11 cellular contexts compared by ENCODE assay signal in the genomic region with DNA sequence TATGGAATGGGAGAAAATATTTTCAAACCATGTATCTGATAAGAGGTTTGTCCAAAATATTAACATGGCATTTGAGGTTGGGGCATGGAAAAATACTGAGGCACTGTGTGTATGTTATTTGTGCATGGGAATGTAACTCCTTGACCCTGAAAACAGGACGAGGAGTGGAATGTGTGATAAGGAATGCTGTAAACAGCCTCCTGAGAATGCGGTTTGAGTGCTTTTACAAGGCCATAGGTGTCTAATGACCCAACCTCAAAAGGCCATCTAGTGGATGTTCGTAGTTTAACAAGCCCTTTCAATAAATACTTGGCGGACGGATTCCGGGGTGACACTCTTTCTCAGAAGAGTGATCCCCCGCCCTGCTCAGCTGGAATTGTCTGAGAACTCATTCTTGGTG.
A peak's percentile ranks its signal among the peaks of the same experiment; 100 is the strongest.
DNase-seq lines count a peak whose midpoint lies in the region; ATAC-seq and TF ChIP-seq lines count a peak whose summit lies in the region.
"Had no signal": no experiment of that assay in that cellular context is flagged by ENCODE, and none has a peak within 500 bp of the region (broad histone marks: within the 10 kb centered on the region; RNA-seq: fewer than 3 reads in every experiment).

No MANE protein-coding gene starts in this region.

- H3K4me3 ChIP-seq in endodermal cell (ENCODE audit: low read length) (no peak overlapping the region), retinal pigment epithelial cell (ENCODE audit: low read length) (no peak overlapping the region)

- peak overlapping the region; percentile 96 for H3K27ac Mint-ChIP-seq in endodermal cell
- H3K27ac Mint-ChIP-seq: activated T-helper 17 cell treated with anti-CD3 and anti-CD28 coated beads, Interleukin-2, amount 50 U/mL, for 72 hours; B cell had no signal

- no peak overlapping the region for H3K4me3 Mint-ChIP-seq in endodermal cell
- H3K4me3 Mint-ChIP-seq: activated T-helper 17 cell treated with anti-CD3 and anti-CD28 coated beads, Interleukin-2, amount 50 U/mL, for 72 hours; B cell had no signal

- no peaks in the 10 kb centered on the region for H3K9me3 ChIP-seq in endodermal cell (ENCODE audit: control insufficient read depth, low read length)

- WGBS in endodermal cell (ENCODE audit: insufficient coverage in 1 of 2, insufficient read length in 1 of 2), 2 experiments, result 35 to 39% methylated on average over 3 to 7 of the region's 7 CpGs

- peaks cover 19% of the 10 kb centered on the region for H3K9me3 Mint-ChIP-seq in endodermal cell

- peak; percentile 67 for DNase-seq in NCI-H82 (lab: John Stamatoyannopoulos, UW)
- no peak for DNase-seq in NCI-H82 treated with DMSO at 0.1 percent for 48 hours (lab: John Stamatoyannopoulos, UW; ENCODE audit: unreplicated experiment)
- DNase-seq in NCI-H2196 treated with DMSO at 0.1 percent for 48 hours (lab: John Stamatoyannopoulos, UW; ENCODE audit: unreplicated experiment), result peak; percentile 5
- DNase-seq in endodermal cell, result peak; percentile 83
- peak; percentile 71 for DNase-seq in retinal pigment epithelial cell (ENCODE audit: low read depth)
- DNase-seq in DMS153 treated with DMSO at 0.1 percent for 48 hours (lab: John Stamatoyannopoulos, UW; ENCODE audit: unreplicated experiment), result no peak
- no peak for DNase-seq in mesenteric fat pad (ENCODE audit: low spot score)
- no peak for DNase-seq in left ventricle myocardium superior
- DNase-seq: kidney had no signal

- H3K27ac ChIP-seq in endodermal cell (ENCODE audit: low read depth, low read length), result no peak overlapping the region

- no peaks in the 10 kb centered on the region for H3K4me1 ChIP-seq in endodermal cell (ENCODE audit: control insufficient read depth, insufficient read depth, low read length)

- no peaks in the 10 kb centered on the region for H3K36me3 Mint-ChIP-seq in endodermal cell (ENCODE audit: low read depth)

- peak; percentile 75 for TF ChIP-seq CTCF in endodermal cell (conservative IDR thresholded peaks at IDR 0.05)
- TF ChIP-seq CTCF in retinal pigment epithelial cell (conservative IDR thresholded peaks at IDR 0.05; ENCODE audit: low read depth, low read length), result peak; percentile 53

- no peaks in the 10 kb centered on the region for H3K36me3 ChIP-seq in endodermal cell (ENCODE audit: control insufficient read depth, insufficient read depth, low read length)

- no peak overlapping the region for H3K9ac ChIP-seq in endodermal cell (ENCODE audit: extremely low read depth, low read length, poor library complexity, severe bottlenecking)

- no peaks in the 10 kb centered on the region for H3K27me3 Mint-ChIP-seq in endodermal cell (ENCODE audit: insufficient read depth)
- H3K27me3 Mint-ChIP-seq: activated T-helper 17 cell treated with anti-CD3 and anti-CD28 coated beads, Interleukin-2, amount 50 U/mL, for 72 hours; B cell had no signal

- intact Hi-C loops in left ventricle myocardium superior (cut with micrococcal nuclease), result no loop called here

- no peaks in the 10 kb centered on the region for H3K27me3 ChIP-seq in endodermal cell (ENCODE audit: control insufficient read depth, insufficient read depth, low read length, poor library complexity, severe bottlenecking)

- H3K4me1 Mint-ChIP-seq in endodermal cell, result peaks cover 4% of the 10 kb centered on the region
- H3K4me1 Mint-ChIP-seq: activated T-helper 17 cell treated with anti-CD3 and anti-CD28 coated beads, Interleukin-2, amount 50 U/mL, for 72 hours had no signal

- ATAC-seq in left ventricle myocardium superior, result no peak
- ATAC-seq: activated T-helper 17 cell treated with anti-CD3 and anti-CD28 coated beads, Interleukin-2, amount 50 U/mL, for 72 hours had no signal

Comparison
In these comparisons a context has a peak if more than half of its experiments do, and no peak if none do; other contexts are left out.
1. DNase-seq: peak in NCI-H82 (single experiment), NCI-H2196 treated with DMSO at 0.1 percent for 48 hours (single experiment), endodermal cell (single experiment) and retinal pigment epithelial cell (single experiment); none in NCI-H82 treated with DMSO at 0.1 percent for 48 hours (single experiment), DMS153 treated with DMSO at 0.1 percent for 48 hours (single experiment), mesenteric fat pad (single experiment) and left ventricle myocardium superior (single experiment).